In the genomic region with DNA sequence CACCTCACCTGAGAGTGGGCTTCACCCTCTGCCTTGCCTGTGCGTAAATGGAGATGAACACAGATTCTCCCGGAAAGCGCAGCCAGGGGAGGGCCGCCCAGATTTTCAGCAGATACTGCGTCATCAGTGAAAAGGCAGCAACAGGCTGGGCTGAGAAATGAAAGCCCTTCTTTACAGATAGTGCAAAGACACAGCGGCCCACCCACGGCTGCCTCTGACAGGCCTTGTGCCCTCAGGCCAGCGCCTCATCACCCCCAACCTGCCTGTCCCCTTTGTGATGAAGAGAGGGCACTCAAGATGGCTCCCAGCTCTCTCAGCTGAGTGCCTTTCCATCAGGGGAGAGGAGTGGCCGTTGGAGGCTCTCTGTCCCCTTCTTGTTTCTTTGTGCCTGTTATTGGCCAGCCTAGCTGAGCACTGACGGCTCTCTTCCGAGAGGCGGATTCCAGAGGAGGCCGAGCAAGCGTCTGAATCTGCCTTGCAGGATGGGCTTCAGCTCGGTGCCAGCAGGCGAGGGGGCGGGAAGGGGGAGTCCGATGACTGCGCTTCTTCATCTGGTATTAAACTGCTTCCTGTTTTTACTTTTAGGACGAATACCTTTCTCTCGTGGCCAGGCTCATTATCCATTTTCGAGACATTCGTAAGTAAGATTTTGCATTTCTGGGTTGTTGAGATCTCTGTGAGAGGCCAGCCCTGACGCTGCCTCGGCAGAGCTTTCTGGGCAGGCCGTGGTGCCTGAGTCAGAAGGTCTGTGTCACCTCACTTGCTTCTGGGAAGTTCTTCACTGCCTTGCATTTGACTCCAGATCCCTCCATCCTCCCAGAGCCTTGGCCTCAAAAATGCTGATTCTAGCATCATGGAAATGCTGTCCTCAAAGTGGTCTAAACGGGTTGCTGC, we compare ENCODE assay signal across 8 cellular contexts. TPM values are rescaled to one million over a fixed set of nuclear protein-coding genes. Genes with fewer than 3 reads are reported as not detected.
DNase-seq lines count a peak whose midpoint lies in the region; ATAC-seq and TF ChIP-seq lines count a peak whose summit lies in the region.

No MANE protein-coding gene starts in this region.

- no peak for TF ChIP-seq EP300 in esophagus muscularis mucosa (IDR thresholded peaks at IDR 0.05)

- 49% methylated on average over 23 of the region's 27 CpGs for WGBS in esophagus muscularis mucosa
- WGBS in thymus: 86% methylated on average over 27 of the region's 27 CpGs

- H3K27ac ChIP-seq in esophagus muscularis mucosa (replicated peaks in 1 of 4) (peak overlapping the region; percentile 77 to 85 (median 82)), thymus (ENCODE audit: low read depth) (peak overlapping the region; percentile 77)

- DNase-seq in GM03348 (ENCODE audit: low spot score) (peak; percentile 83), esophagus muscularis mucosa (ENCODE audit: extremely low spot score) (no peak), NOMO-1 treated with DMSO at 0.1 percent for 48 hours (lab: John Stamatoyannopoulos, UW; ENCODE audit: unreplicated experiment) (no peak), DMS114 treated with DMSO at 0.1 percent for 48 hours (lab: John Stamatoyannopoulos, UW; ENCODE audit: unreplicated experiment) (no peak)
- DNase-seq in activated CD8-positive, alpha-beta memory T cell treated with anti-CD3 and anti-CD28 coated beads, Interleukin-2, amount 50 U/mL, for 48 hours: peak; percentile 81
- DNase-seq in natural killer cell treated with Interleukin-12 subunit alpha and Interleukin-12 subunit beta and Interleukin-15 and Interleukin-18, amount 100 ng/mL, for 72 hours (ENCODE audit: low spot score): no peak
- no peak for DNase-seq in NK-92 treated with Interleukin-12 subunit alpha and Interleukin-12 subunit beta, amount 100 ng/mL, for 24 hours (lab: John Stamatoyannopoulos, UW)

- no peaks in the 10 kb centered on the region for H3K27me3 Mint-ChIP-seq in natural killer cell treated with Interleukin-12 subunit alpha and Interleukin-12 subunit beta and Interleukin-15 and Interleukin-18, amount 100 ng/mL, for 72 hours

- H3K9me3 ChIP-seq in esophagus muscularis mucosa (no peaks in the 10 kb centered on the region), thymus (ENCODE audit: control insufficient read depth) (no peaks in the 10 kb centered on the region)

- ATAC-seq in natural killer cell treated with Interleukin-12 subunit alpha and Interleukin-12 subunit beta and Interleukin-15 and Interleukin-18, amount 100 ng/mL, for 72 hours: peak; percentile 62 to 63

- H3K27me3 ChIP-seq in esophagus muscularis mucosa: no peaks in the 10 kb centered on the region
- H3K27me3 ChIP-seq in thymus (ENCODE audit: control insufficient read depth, insufficient read depth): no peaks in the 10 kb centered on the region

- H3K4me1 ChIP-seq in esophagus muscularis mucosa: peaks cover 63 to 79% (median 74%) of the 10 kb centered on the region in 4 donors
- H3K4me1 ChIP-seq in thymus (ENCODE audit: control insufficient read depth, insufficient read depth, low read length): peaks cover 19% of the 10 kb centered on the region

- no peak for TF ChIP-seq CTCF in esophagus muscularis mucosa (IDR thresholded peaks at IDR 0.05)

- TF ChIP-seq POLR2A in esophagus muscularis mucosa (IDR thresholded peaks at IDR 0.05; ENCODE audit: low read depth): no peak

- H3K4me3 ChIP-seq in esophagus muscularis mucosa (peak overlapping the region in 3 of 4 donors; percentile 1 to 14 (median 11)), thymus (ENCODE audit: low read length) (no peak overlapping the region)

- H3K9me3 Mint-ChIP-seq in natural killer cell treated with Interleukin-12 subunit alpha and Interleukin-12 subunit beta and Interleukin-15 and Interleukin-18, amount 100 ng/mL, for 72 hours: no peaks in the 10 kb centered on the region

- intact Hi-C loops in esophagus muscularis mucosa (cut with DNase I): loop anchor here (5.0 kb wide), 1 partner anchor 39 kb away; no protein-coding TSS in a partner anchor

- peak overlapping the region; percentile 92 for H3K4me3 Mint-ChIP-seq in natural killer cell treated with Interleukin-12 subunit alpha and Interleukin-12 subunit beta and Interleukin-15 and Interleukin-18, amount 100 ng/mL, for 72 hours

- peaks cover 9% of the 10 kb centered on the region for H3K36me3 Mint-ChIP-seq in natural killer cell treated with Interleukin-12 subunit alpha and Interleukin-12 subunit beta and Interleukin-15 and Interleukin-18, amount 100 ng/mL, for 72 hours

- H3K4me1 Mint-ChIP-seq in natural killer cell treated with Interleukin-12 subunit alpha and Interleukin-12 subunit beta and Interleukin-15 and Interleukin-18, amount 100 ng/mL, for 72 hours (ENCODE audit: low read depth in 2 of 2): peaks cover 54 to 55% of the 10 kb centered on the region in 2 donors

- H3K27ac Mint-ChIP-seq in natural killer cell treated with Interleukin-12 subunit alpha and Interleukin-12 subunit beta and Interleukin-15 and Interleukin-18, amount 100 ng/mL, for 72 hours: peak overlapping the region; percentile 95 to 98

- H3K36me3 ChIP-seq in esophagus muscularis mucosa (peaks cover 9 to 44% (median 39%) of the 10 kb centered on the region in 4 donors), thymus (ENCODE audit: control insufficient read depth, insufficient read depth) (peaks cover 41% of the 10 kb centered on the region)

RNA-seq across cellular contexts. Expression of a gene that starts 43.7 kb away (rescaled TPM):
- total RNA-seq in esophagus muscularis mucosa: 10 to 100 TPM; 34.0 to 54.1 (median 38.9) TPM
- 100 to 1,000 TPM; 171 to 178 TPM for total RNA-seq in natural killer cell treated with Interleukin-12 subunit alpha and Interleukin-12 subunit beta and Interleukin-15 and Interleukin-18, amount 100 ng/mL, for 72 hours
- polyA plus RNA-seq in thymus: 61.6 TPM

RNA-seq across cellular contexts. Expression of a gene that starts 55.5 kb away (rescaled TPM):
- total RNA-seq in esophagus muscularis mucosa: 10 to 100 TPM; 19.9 to 35.5 (median 27.3) TPM
- 10 to 100 TPM; 15.9 to 21.0 TPM for total RNA-seq in natural killer cell treated with Interleukin-12 subunit alpha and Interleukin-12 subunit beta and Interleukin-15 and Interleukin-18, amount 100 ng/mL, for 72 hours
- polyA plus RNA-seq in thymus: 14.2 TPM

Comparison
In these comparisons a context has a peak if more than half of its experiments do, and no peak if none do; other contexts are left out.
1. DNase-seq: peak in GM03348 (single experiment) and activated CD8-positive, alpha-beta memory T cell treated with anti-CD3 and anti-CD28 coated beads, Interleukin-2, amount 50 U/mL, for 48 hours (single experiment); none in esophagus muscularis mucosa (single experiment), natural killer cell treated with Interleukin-12 subunit alpha and Interleukin-12 subunit beta and Interleukin-15 and Interleukin-18, amount 100 ng/mL, for 72 hours (single experiment), NOMO-1 treated with DMSO at 0.1 percent for 48 hours (single experiment), DMS114 treated with DMSO at 0.1 percent for 48 hours (single experiment) and NK-92 treated with Interleukin-12 subunit alpha and Interleukin-12 subunit beta, amount 100 ng/mL, for 24 hours (single experiment).